Comparison of ENCODE assay signal across 18 cellular contexts in genomic region chr9:116468369-116468768, GRCh38.
DNase-seq lines count a peak whose midpoint lies in the region; ATAC-seq, FAIRE-seq and TF ChIP-seq lines count a peak whose summit lies in the region.
"Had no signal": no experiment of that assay in that cellular context is flagged by ENCODE, and none has a peak within 500 bp of the region (broad histone marks: within the 10 kb centered on the region; RNA-seq: fewer than 3 reads in every experiment).

No MANE protein-coding gene starts in this region.

- no peak overlapping the region for H3K18ac ChIP-seq in H1 (ENCODE audit: extremely low read depth, low read length)

- H3K9ac ChIP-seq in SK-N-MC (ENCODE audit: insufficient read length) (no peak overlapping the region), H1 (replicated peaks in 1 of 4; ENCODE audit: extremely low read depth in 1 of 4, low read depth in 3 of 4, low read length in 3 of 4) (no peak overlapping the region), colonic mucosa (ENCODE audit: low read depth in 2 of 2, low read length in 2 of 2) (no peak overlapping the region)
- H3K9ac ChIP-seq: BLaER1 treated with 17β-estradiol and CSF1 and Interleukin-3, amounts not matched to agents 10 nM and 100 nM had no signal

- no peak for TF ChIP-seq EP300 in H1 (IDR thresholded peaks at IDR 0.05; ENCODE audit: borderline replicate concordance in 1 of 2, low read depth in 2 of 2, low read length in 2 of 2)

- no peaks in the 10 kb centered on the region for H3K23me2 ChIP-seq in H1 (ENCODE audit: low read depth, low read length)

- H3K27me3 Mint-ChIP-seq in nephron progenitor cell (ENCODE audit: low read depth, poor library complexity), result no peaks in the 10 kb centered on the region
- H3K27me3 Mint-ChIP-seq in activated CD8-positive, alpha-beta T cell treated with anti-CD3 and anti-CD28 coated beads, Interleukin-2, amount 10 ng/mL, durations not matched to agents 7 days and 5 days (ENCODE audit: low read depth), result no peaks in the 10 kb centered on the region
- H3K27me3 Mint-ChIP-seq: B cell had no signal

- no peak overlapping the region for H2BK5ac ChIP-seq in H1 (ENCODE audit: low read depth, low read length)

- POLR2A ChIA-PET in A673 (lab: Charles Lee; ENCODE audit: low non-redundant PET), result no interaction called here
- POLR2A ChIA-PET in H1 (lab: Charles Lee; ENCODE audit: partially characterized antibody), result no interaction called here
- POLR2A ChIA-PET in activated CD8-positive, alpha-beta T cell treated with anti-CD3 and anti-CD28 coated beads, Interleukin-2, amount 10 ng/mL, durations not matched to agents 7 days and 5 days (lab: Charles Lee), result no interaction called here

- H3K4me2 ChIP-seq in H1 (ENCODE audit: insufficient read depth in 1 of 2, low read depth in 2 of 2, low read length in 2 of 2), result no peak overlapping the region

- peak overlapping the region; percentile 71; the same call in 1 of the 2 replicates for H2BK12ac ChIP-seq in H1 (ENCODE audit: low read depth, low read length)

- no peaks in the 10 kb centered on the region for H3K36me3 Mint-ChIP-seq in nephron progenitor cell (ENCODE audit: low read depth)
- no peaks in the 10 kb centered on the region for H3K36me3 Mint-ChIP-seq in activated CD8-positive, alpha-beta T cell treated with anti-CD3 and anti-CD28 coated beads, Interleukin-2, amount 10 ng/mL, durations not matched to agents 7 days and 5 days (ENCODE audit: low read depth)

- H3K9me3 Mint-ChIP-seq in nephron progenitor cell, result no peaks in the 10 kb centered on the region
- no peaks in the 10 kb centered on the region for H3K9me3 Mint-ChIP-seq in activated CD8-positive, alpha-beta T cell treated with anti-CD3 and anti-CD28 coated beads, Interleukin-2, amount 10 ng/mL, durations not matched to agents 7 days and 5 days (ENCODE audit: insufficient read depth)
- H3K9me3 Mint-ChIP-seq: CD8-positive, alpha-beta T cell; HFFc6 had no signal

- peak overlapping the region; percentile 78 for H3K27ac Mint-ChIP-seq in nephron progenitor cell
- H3K27ac Mint-ChIP-seq in activated CD8-positive, alpha-beta T cell treated with anti-CD3 and anti-CD28 coated beads, Interleukin-2, amount 10 ng/mL, durations not matched to agents 7 days and 5 days, result no peak overlapping the region
- H3K27ac Mint-ChIP-seq: B cell; CD8-positive, alpha-beta T cell; HFFc6 had no signal

- no peaks in the 10 kb centered on the region for H3K27me3 ChIP-seq in A673 (replicated peaks; ENCODE audit: insufficient read depth, low read depth, low read length, poor library complexity)
- no peaks in the 10 kb centered on the region for H3K27me3 ChIP-seq in H1 (replicated peaks in 1 of 4; ENCODE audit: control insufficient read depth in 3 of 4, extremely low read depth in 1 of 4, insufficient read depth in 3 of 4, low read length in 3 of 4)
- no peaks in the 10 kb centered on the region for H3K27me3 ChIP-seq in colonic mucosa
- H3K27me3 ChIP-seq: BLaER1 treated with 17β-estradiol and CSF1 and Interleukin-3, amounts not matched to agents 10 nM and 100 nM had no signal

- peaks cover 36% of the 10 kb centered on the region for H3K4me1 ChIP-seq in A673 (ENCODE audit: insufficient read depth, low read length, poor library complexity, severe bottlenecking)
- H3K4me1 ChIP-seq in H1 (replicated peaks in 1 of 4; ENCODE audit: control insufficient read depth in 3 of 4, insufficient read depth in 4 of 4, low read length in 3 of 4), result peaks cover 4 to 26% (median 15%) of the 10 kb centered on the region in 4 experiments
- no peaks in the 10 kb centered on the region for H3K4me1 ChIP-seq in colonic mucosa

- peak overlapping the region; percentile 60 for H2BK120ac ChIP-seq in H1 (replicated peaks; ENCODE audit: low read depth, low read length)

- H3K4me3 Mint-ChIP-seq in nephron progenitor cell, result no peak overlapping the region
- no peak overlapping the region for H3K4me3 Mint-ChIP-seq in activated CD8-positive, alpha-beta T cell treated with anti-CD3 and anti-CD28 coated beads, Interleukin-2, amount 10 ng/mL, durations not matched to agents 7 days and 5 days
- H3K4me3 Mint-ChIP-seq: B cell; CD8-positive, alpha-beta T cell; HFFc6 had no signal

- no peaks in the 10 kb centered on the region for H4K20me1 ChIP-seq in H1 (replicated peaks in 1 of 2; ENCODE audit: control insufficient read depth in 1 of 2, insufficient read depth in 2 of 2, low read length in 2 of 2)
- H4K20me1 ChIP-seq: BLaER1 treated with 17β-estradiol and CSF1 and Interleukin-3, amounts not matched to agents 10 nM and 100 nM had no signal

- 89% methylated on average over 1 of the region's 1 CpG; no CpG with 5 or more reads in 1 of the 2 experiments for WGBS in H1 (ENCODE audit: extremely low coverage in 1 of 2, insufficient coverage in 1 of 2, insufficient read length in 1 of 2, insufficient replicate concordance in 2 of 2, low coverage in 1 of 2, low lambda C conversion rate in 2 of 2, missing lambda C conversion rate in 1 of 2), 2 experiments

- no peak overlapping the region for H3K56ac ChIP-seq in H1 (replicated peaks; ENCODE audit: insufficient read length, low read depth, low read length)

- DNase-seq in A673 (ENCODE audit: low spot score), result peak; percentile 24
- no peak for DNase-seq in SK-N-MC (ENCODE audit: low read depth, low spot score)
- no peak for DNase-seq in H1 (ENCODE audit: low read depth in 1 of 2, low spot score in 2 of 2)
- DNase-seq in nephron progenitor cell, result no peak
- DNase-seq in colonic mucosa, result no peak
- DNase-seq in activated CD8-positive, alpha-beta T cell treated with anti-CD3 and anti-CD28 coated beads, Interleukin-2, amount 10 ng/mL, durations not matched to agents 7 days and 5 days, result no peak
- no peak for DNase-seq in effector CD4-positive, alpha-beta T cell
- DNase-seq: 8988T; CD8-positive, alpha-beta T cell; COR-L47; DMS 273 treated with DMSO at 0.1 percent for 48 hours; DMS53; DND-41; HFFc6 had no signal

- CTCF ChIA-PET in A673 (lab: Charles Lee), result no interaction called here
- CTCF ChIA-PET in H1 (lab: Charles Lee; ENCODE audit: partially characterized antibody), result interaction anchor here (0.6 to 1.3 kb wide), 3 partner anchors 8 to 122 kb away, joined by 3 to 4 read pairs (median 3); no protein-coding TSS in a partner anchor
- CTCF ChIA-PET in activated CD8-positive, alpha-beta T cell treated with anti-CD3 and anti-CD28 coated beads, Interleukin-2, amount 10 ng/mL, durations not matched to agents 7 days and 5 days (lab: Charles Lee), result no interaction called here

- no TSS peak for BruUV-seq in A673 (replicated peaks; lab: Mats Ljungman, UMichigan)

- no peak overlapping the region for H3K4me3 ChIP-seq in A673 (ENCODE audit: low read depth, low read length, poor library complexity, severe bottlenecking)
- H3K4me3 ChIP-seq in SK-N-MC, result no peak overlapping the region
- H3K4me3 ChIP-seq in H1 (ENCODE audit: extremely low read depth in 1 of 4, insufficient read depth in 2 of 4, low read depth in 3 of 4, low read length in 4 of 4), result no peak overlapping the region
- H3K4me3 ChIP-seq in colonic mucosa, result no peak overlapping the region
- H3K4me3 ChIP-seq: BLaER1 treated with 17β-estradiol and CSF1 and Interleukin-3, amounts not matched to agents 10 nM and 100 nM; GM12878 had no signal

- H3K4ac ChIP-seq in H1 (replicated peaks; ENCODE audit: insufficient read length, low read depth, low read length), result peak overlapping the region; percentile 9

- no peaks in the 10 kb centered on the region for H3K79me2 ChIP-seq in H1 (ENCODE audit: control insufficient read depth in 1 of 2, insufficient read depth in 2 of 2, low read length in 2 of 2)

- no peak for TF ChIP-seq RAD21 in H1 (IDR thresholded peaks at IDR 0.05 in 1 of 2, conservative IDR thresholded peaks at IDR 0.05 in 1 of 2; ENCODE audit: low read depth in 2 of 2, low read length in 2 of 2)

- no peak overlapping the region for H2AFZ ChIP-seq in H1 (ENCODE audit: low read length)

- no peak for TF ChIP-seq POLR2A in H1 (IDR thresholded peaks at IDR 0.05; ENCODE audit: control extremely low read depth in 1 of 2, low read depth in 2 of 2, low read length in 2 of 2)

- no peaks in the 10 kb centered on the region for H3K9me3 ChIP-seq in A673 (ENCODE audit: low read depth, low read length, poor library complexity, severe bottlenecking)
- no peaks in the 10 kb centered on the region for H3K9me3 ChIP-seq in SK-N-MC (ENCODE audit: low read depth, low read length)
- no peaks in the 10 kb centered on the region for H3K9me3 ChIP-seq in H1 (ENCODE audit: insufficient read depth in 2 of 2, low read depth in 1 of 2, low read length in 1 of 2)
- no peaks in the 10 kb centered on the region for H3K9me3 ChIP-seq in colonic mucosa
- H3K9me3 ChIP-seq: BLaER1 treated with 17β-estradiol and CSF1 and Interleukin-3, amounts not matched to agents 10 nM and 100 nM had no signal

- no peak for TF ChIP-seq CTCF in A673 (conservative IDR thresholded peaks at IDR 0.05; ENCODE audit: low read depth, low read length)
- TF ChIP-seq CTCF in H1 (IDR thresholded peaks at IDR 0.05; ENCODE audit: control extremely low read depth in 1 of 3, insufficient read depth in 1 of 3, low read depth in 1 of 3, low read length in 3 of 3), result no peak
- no peak for TF ChIP-seq CTCF in nephron progenitor cell (IDR thresholded peaks at IDR 0.05)
- TF ChIP-seq CTCF in colonic mucosa (IDR thresholded peaks at IDR 0.05), result no peak

- H4K91ac ChIP-seq in H1 (replicated peaks; ENCODE audit: insufficient read length, low read length), result no peak overlapping the region

- FAIRE-seq in H1 (lab: Jason Lieb, UNC), result no peak
- FAIRE-seq: GM12878 had no signal

- no peak overlapping the region for H3K14ac ChIP-seq in H1 (ENCODE audit: insufficient read length)

- no peak for ATAC-seq in activated CD8-positive, alpha-beta T cell treated with anti-CD3 and anti-CD28 coated beads, Interleukin-2, amount 10 ng/mL, durations not matched to agents 7 days and 5 days
- ATAC-seq: CD8-positive, alpha-beta T cell; GM12878; HCT116 had no signal

- intact Hi-C loops in A673 (cut with micrococcal nuclease; ENCODE audit: unreplicated experiment), result no loop called here
- intact Hi-C loops in colonic mucosa (cut with DNase I), result no loop called here

- no peaks in the 10 kb centered on the region for H3K36me3 ChIP-seq in A673 (ENCODE audit: insufficient read depth, low read length, poor library complexity, severe bottlenecking)
- H3K36me3 ChIP-seq in SK-N-MC (ENCODE audit: insufficient read depth, low read length), result no peaks in the 10 kb centered on the region
- no peaks in the 10 kb centered on the region for H3K36me3 ChIP-seq in H1 (ENCODE audit: control insufficient read depth in 2 of 4, insufficient read depth in 4 of 4, low read length in 3 of 4)
- no peaks in the 10 kb centered on the region for H3K36me3 ChIP-seq in colonic mucosa
- H3K36me3 ChIP-seq: BLaER1 treated with 17β-estradiol and CSF1 and Interleukin-3, amounts not matched to agents 10 nM and 100 nM had no signal

- H4K8ac ChIP-seq in H1 (ENCODE audit: extremely low read depth, insufficient read depth, low read length), result no peak overlapping the region

- no peak overlapping the region for H2AK5ac ChIP-seq in H1 (ENCODE audit: low read depth, low read length)

- H2BK20ac ChIP-seq in H1 (ENCODE audit: low read length), result 0 out of 2 replicates have a peak overlapping the region, but pooled peaks have one; percentile 11

- H3K79me1 ChIP-seq in H1 (ENCODE audit: low read depth, low read length), result no peaks in the 10 kb centered on the region

- H2BK15ac ChIP-seq in H1 (ENCODE audit: low read length), result no peak overlapping the region

- no peak overlapping the region for H3K23ac ChIP-seq in H1 (ENCODE audit: insufficient read length)

- H3K4me1 Mint-ChIP-seq in nephron progenitor cell, result peaks cover 33% of the 10 kb centered on the region
- no peaks in the 10 kb centered on the region for H3K4me1 Mint-ChIP-seq in activated CD8-positive, alpha-beta T cell treated with anti-CD3 and anti-CD28 coated beads, Interleukin-2, amount 10 ng/mL, durations not matched to agents 7 days and 5 days (ENCODE audit: low read depth)
- H3K4me1 Mint-ChIP-seq: B cell had no signal

- H3K27ac ChIP-seq in A673 (ENCODE audit: low read depth, low read length, poor library complexity, severe bottlenecking), result no peak overlapping the region
- H3K27ac ChIP-seq in SK-N-MC, result peak overlapping the region; percentile 71; the same call in 1 of the 2 replicates
- H3K27ac ChIP-seq in H1 (ENCODE audit: low read depth, low read length), result no peak overlapping the region
- H3K27ac ChIP-seq in colonic mucosa, result no peak overlapping the region
- H3K27ac ChIP-seq: BLaER1 treated with 17β-estradiol and CSF1 and Interleukin-3, amounts not matched to agents 10 nM and 100 nM had no signal

- H4K5ac ChIP-seq in H1 (ENCODE audit: insufficient read length, low read depth, low read length), result no peak overlapping the region
